ENCODE assay signal across 9 cellular contexts in genomic region chr5:65760504-65761275, GRCh38. TPM values are rescaled to one million over a fixed set of nuclear protein-coding genes. Genes with fewer than 3 reads are reported as not detected.
DNase-seq lines count a peak whose midpoint lies in the region; ATAC-seq and TF ChIP-seq lines count a peak whose summit lies in the region.
"Had no signal": no experiment of that assay in that cellular context is flagged by ENCODE, and none has a peak within 500 bp of the region (broad histone marks: within the 10 kb centered on the region; RNA-seq: fewer than 3 reads in every experiment).

No MANE protein-coding gene starts in this region.

- H3K27ac ChIP-seq in VCaP (peak overlapping the region; percentile 23; the same call in 1 of the 2 replicates), spleen (no peak overlapping the region), esophagus muscularis mucosa (replicated peaks in 1 of 4) (no peak overlapping the region)

- no peak overlapping the region for H3K4me3 ChIP-seq in spleen
- H3K4me3 ChIP-seq in esophagus muscularis mucosa: no peak overlapping the region

- H3K4me1 ChIP-seq in spleen (peaks cover 0 to 12% (median 6%) of the 10 kb centered on the region in 6 donors), esophagus muscularis mucosa (peaks cover 0 to 7% (median 2%) of the 10 kb centered on the region in 4 donors)

- H3K27ac Mint-ChIP-seq in HFFc6: no peak overlapping the region

- H3K27me3 ChIP-seq in spleen (replicated peaks in 1 of 7) (no peaks in the 10 kb centered on the region), esophagus muscularis mucosa (no peaks in the 10 kb centered on the region)

- no peaks in the 10 kb centered on the region for H3K9me3 Mint-ChIP-seq in HFFc6

- no peak overlapping the region for H3K4me3 Mint-ChIP-seq in HFFc6

- no peaks in the 10 kb centered on the region for H3K27me3 Mint-ChIP-seq in HFFc6 (ENCODE audit: insufficient read depth)

- H3K4me1 Mint-ChIP-seq in HFFc6 (ENCODE audit: low read depth): peaks cover 26% of the 10 kb centered on the region

- DNase-seq in G401 (ENCODE audit: low spot score): peak; percentile 18
- peak; percentile 41 for DNase-seq in HFFc6
- DNase-seq in fibroblast of peridontal ligament (ENCODE audit: extremely low read depth): peak; percentile 36
- no peak for DNase-seq in spleen
- no peak for DNase-seq in esophagus muscularis mucosa (ENCODE audit: extremely low spot score)

- peaks cover 0 to 22% (median 0%) of the 10 kb centered on the region in 6 donors for H3K36me3 ChIP-seq in spleen
- H3K36me3 ChIP-seq in esophagus muscularis mucosa: peaks cover 0 to 18% (median 2%) of the 10 kb centered on the region in 4 donors

- peak; percentile 49 for TF ChIP-seq CTCF in HFFc6 (IDR thresholded peaks at IDR 0.05)
- peak; percentile 62 for TF ChIP-seq CTCF in VCaP (conservative IDR thresholded peaks at IDR 0.05)
- TF ChIP-seq CTCF in spleen (IDR thresholded peaks at IDR 0.05 in 8 of 11, conservative IDR thresholded peaks at IDR 0.05 in 3 of 11): peak in 6 of 11 experiments; percentile 15 to 41 (median 30)
- peak in 1 of 3 experiments; percentile 15 for TF ChIP-seq CTCF in esophagus muscularis mucosa (IDR thresholded peaks at IDR 0.05)

- peaks cover 36% of the 10 kb centered on the region for H3K36me3 Mint-ChIP-seq in HFFc6 (ENCODE audit: low read depth)

- ATAC-seq in HG02642 (IDR thresholded peaks at IDR 0.05; ENCODE audit: poor library complexity, unreplicated experiment) (no peak), HG03354 (IDR thresholded peaks at IDR 0.05; ENCODE audit: poor library complexity, severe bottlenecking, unreplicated experiment) (no peak)
- ATAC-seq: Panc1 had no signal

- intact Hi-C loops in spleen (cut with DNase I; ENCODE audit: low total_unique reads) (no loop called here), esophagus muscularis mucosa (cut with DNase I) (no loop called here)

- no peak for TF ChIP-seq POLR2A in spleen (IDR thresholded peaks at IDR 0.05)
- no peak for TF ChIP-seq POLR2A in esophagus muscularis mucosa (IDR thresholded peaks at IDR 0.05; ENCODE audit: low read depth)

- H3K9me3 ChIP-seq in spleen (no peaks in the 10 kb centered on the region), esophagus muscularis mucosa (no peaks in the 10 kb centered on the region)

- in situ Hi-C loops in G401 (cut with HindIII; ENCODE audit: low sequenced_read_pairs): no loop called here

- TF ChIP-seq EP300 in esophagus muscularis mucosa (IDR thresholded peaks at IDR 0.05): no peak

- WGBS in spleen, 5 donors: 60 to 65% (median 64%) methylated on average over 2 of the region's 2 CpGs
- 60% methylated on average over 2 of the region's 2 CpGs for WGBS in esophagus muscularis mucosa

RNA-seq across cellular contexts. Expression of gene NLN, which starts 38.7 kb away (rescaled TPM):
- total RNA-seq in G401 (2014; rRNA removed; shearing (Covaris generic)): 53.6 and 81.4 TPM in 2 replicates
- 10 to 100 TPM; 47.9 to 62.0 (median 57.1) TPM for total RNA-seq in HFFc6 (2021; fragmentation: NEBNext Ultra II Directional; extraction: Animal tissue kit (Norgen Biotek cat#: 25700))
- 10 to 100 TPM in 4 of 7 donors, 1 to 10 TPM in 3; 7.4 to 24.8 (median 12.1) TPM for total RNA-seq in spleen
- polyA plus RNA-seq in spleen: 1 to 10 TPM; 1.3 to 3.6 (median 2.5) TPM
- 10 to 100 TPM in 1 of 4 donors, 1 to 10 TPM in 3; 8.7 to 11.9 (median 9.1) TPM for total RNA-seq in esophagus muscularis mucosa

RNA-seq across cellular contexts. Expression of gene SGTB, which starts 38.8 kb away (rescaled TPM):
- total RNA-seq in G401 (2014; rRNA removed; shearing (Covaris generic)): 14.0 and 18.7 TPM in 2 replicates
- 10 to 100 TPM; 25.7 to 32.7 (median 30.1) TPM for total RNA-seq in HFFc6 (2021; fragmentation: NEBNext Ultra II Directional; extraction: Animal tissue kit (Norgen Biotek cat#: 25700))
- total RNA-seq in spleen: 10 to 100 TPM; 10.3 to 16.3 (median 14.4) TPM
- polyA plus RNA-seq in spleen: 1 to 10 TPM; 2.0 to 3.4 (median 2.7) TPM
- total RNA-seq in esophagus muscularis mucosa: 10 to 100 TPM; 11.4 to 16.5 (median 14.4) TPM

Comparison
In these comparisons a context has a peak if more than half of its experiments do, and no peak if none do; other contexts are left out.
1. DNase-seq: peak in G401 (single experiment), HFFc6 (single experiment) and fibroblast of peridontal ligament (single experiment); none in spleen (single experiment) and esophagus muscularis mucosa (single experiment).